ENCODE assay signal across 21 cellular contexts in the genomic region with DNA sequence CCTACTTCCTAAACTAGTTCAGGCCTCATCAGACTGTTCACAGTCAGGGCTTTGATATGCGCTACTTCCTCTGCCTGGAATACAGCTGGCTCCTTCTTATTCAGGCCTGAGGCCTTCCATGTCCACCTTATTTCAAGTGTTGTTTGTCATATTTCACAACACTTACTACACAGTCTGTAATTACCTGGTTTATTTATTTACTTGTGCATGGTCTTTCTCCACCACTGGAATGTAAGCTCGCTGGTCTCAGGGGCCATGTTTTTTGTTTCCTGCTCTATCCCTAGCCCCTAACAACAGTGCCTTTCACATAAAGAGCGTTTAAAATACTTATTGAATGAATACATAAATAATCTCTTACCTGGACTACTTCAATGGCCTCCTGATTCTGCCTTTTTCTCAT. TPM values are rescaled to one million over a fixed set of nuclear protein-coding genes. Genes with fewer than 3 reads are reported as not detected.
DNase-seq lines count a peak whose midpoint lies in the region; ATAC-seq and TF ChIP-seq lines count a peak whose summit lies in the region.
"Had no signal": no experiment of that assay in that cellular context is flagged by ENCODE, and none has a peak within 500 bp of the region (broad histone marks: within the 10 kb centered on the region; RNA-seq: fewer than 3 reads in every experiment).

No MANE protein-coding gene starts in this region.

- CTCF ChIA-PET in Calu3 (lab: Charles Lee): no interaction called here

- no peaks in the 10 kb centered on the region for H3K27me3 Mint-ChIP-seq in Calu3 (ENCODE audit: unreplicated experiment)
- H3K27me3 Mint-ChIP-seq: activated CD4-positive, alpha-beta T cell treated with anti-CD3 and anti-CD28 coated beads, Interleukin-2, amount 10 ng/mL, durations not matched to agents 7 days and 5 days; activated naive CD8-positive, alpha-beta T cell; activated T-helper 17 cell treated with anti-CD3 and anti-CD28 coated beads, Interleukin-2, amount 50 U/mL, for 72 hours; effector memory CD8-positive, alpha-beta T cell had no signal

- H3K27ac ChIP-seq in mesodermal cell (ENCODE audit: low read depth, low read length, severe bottlenecking): peak overlapping the region; percentile 16
- H3K27ac ChIP-seq: C4-2B, Peyer's patch, suprapubic skin had no signal

- 87 to 89% methylated on average over 1 to 2 of the region's 3 CpGs for WGBS in mesodermal cell (ENCODE audit: insufficient coverage in 2 of 2), 2 experiments

- intact Hi-C loops in Calu3 (cut with micrococcal nuclease; ENCODE audit: unreplicated experiment): no loop called here

- H3K4me3 ChIP-seq in epithelial cell of esophagus (ENCODE audit: low read length): no peak overlapping the region
- no peak overlapping the region for H3K4me3 ChIP-seq in mesodermal cell (ENCODE audit: extremely low read depth, insufficient read depth, low read length, poor library complexity, severe bottlenecking)
- no peak overlapping the region for H3K4me3 ChIP-seq in BE2C (ENCODE audit: low read depth, low read length)
- H3K4me3 ChIP-seq: Peyer's patch, suprapubic skin had no signal

- no peaks in the 10 kb centered on the region for H3K27me3 ChIP-seq in BE2C
- H3K27me3 ChIP-seq: Peyer's patch, suprapubic skin had no signal

- H3K36me3 ChIP-seq in mesodermal cell (ENCODE audit: control insufficient read depth, insufficient read depth, low read length): no peaks in the 10 kb centered on the region
- no peaks in the 10 kb centered on the region for H3K36me3 ChIP-seq in BE2C
- H3K36me3 ChIP-seq: Peyer's patch, suprapubic skin had no signal

- no peak for ATAC-seq in GM19463 (IDR thresholded peaks at IDR 0.05; ENCODE audit: unreplicated experiment)
- ATAC-seq: activated T-helper 17 cell treated with anti-CD3 and anti-CD28 coated beads, Interleukin-2, amount 50 U/mL, for 72 hours; effector memory CD8-positive, alpha-beta T cell; left colon had no signal

- BruUV-seq in Calu3 (replicated peaks; lab: Mats Ljungman, UMichigan): no TSS peak

- peaks cover 13% of the 10 kb centered on the region for H3K36me3 Mint-ChIP-seq in Calu3 (ENCODE audit: insufficient read depth, unreplicated experiment)

- H3K9me3 Mint-ChIP-seq in Calu3 (ENCODE audit: low read depth, unreplicated experiment): no peaks in the 10 kb centered on the region
- H3K9me3 Mint-ChIP-seq: activated CD4-positive, alpha-beta T cell treated with anti-CD3 and anti-CD28 coated beads, Interleukin-2, amount 10 ng/mL, durations not matched to agents 7 days and 5 days; activated T-helper 17 cell treated with anti-CD3 and anti-CD28 coated beads, Interleukin-2, amount 50 U/mL, for 72 hours; effector memory CD8-positive, alpha-beta T cell had no signal

- DNase-seq in Calu3 (no peak), HuH-7 (ENCODE audit: low spot score) (peak; percentile 70), epithelial cell of esophagus (ENCODE audit: low read depth) (peak; percentile 76), BE2C (no peak), hippocampal formation (lab: John Stamatoyannopoulos, UW) (no peak), superior temporal gyrus (ENCODE audit: extremely low spot score) (no peak)
- DNase-seq: ACHN; activated CD4-positive, alpha-beta T cell treated with anti-CD3 and anti-CD28 coated beads, Interleukin-2, amount 10 ng/mL, durations not matched to agents 7 days and 5 days; effector memory CD8-positive, alpha-beta T cell; Kasumi-1; left colon; midbrain; NCI-H1930; T-helper 1 cell had no signal

- H3K9me3 ChIP-seq in mesodermal cell (ENCODE audit: control insufficient read depth, low read length) (no peaks in the 10 kb centered on the region), BE2C (no peaks in the 10 kb centered on the region)
- H3K9me3 ChIP-seq: Peyer's patch, suprapubic skin had no signal

- no peak overlapping the region for H3K4me3 Mint-ChIP-seq in Calu3 (ENCODE audit: low read depth, unreplicated experiment)
- H3K4me3 Mint-ChIP-seq: activated CD4-positive, alpha-beta T cell treated with anti-CD3 and anti-CD28 coated beads, Interleukin-2, amount 10 ng/mL, durations not matched to agents 7 days and 5 days; activated naive CD8-positive, alpha-beta T cell; activated T-helper 17 cell treated with anti-CD3 and anti-CD28 coated beads, Interleukin-2, amount 50 U/mL, for 72 hours; effector memory CD8-positive, alpha-beta T cell had no signal

- peak overlapping the region; percentile 22 for H3K27ac Mint-ChIP-seq in Calu3 (ENCODE audit: unreplicated experiment)
- H3K27ac Mint-ChIP-seq: activated naive CD8-positive, alpha-beta T cell; activated T-helper 17 cell treated with anti-CD3 and anti-CD28 coated beads, Interleukin-2, amount 50 U/mL, for 72 hours had no signal

- peaks cover 10% of the 10 kb centered on the region for H3K4me1 ChIP-seq in mesodermal cell (ENCODE audit: control insufficient read depth, insufficient read depth, low read length, poor library complexity, severe bottlenecking)
- no peaks in the 10 kb centered on the region for H3K4me1 ChIP-seq in BE2C

- H3K4me1 Mint-ChIP-seq in Calu3 (ENCODE audit: low read depth, unreplicated experiment): peaks cover 10% of the 10 kb centered on the region

- TF ChIP-seq CTCF in Calu3 (IDR thresholded peaks at IDR 0.05; ENCODE audit: unreplicated experiment) (no peak), epithelial cell of esophagus (IDR thresholded peaks at IDR 0.05; ENCODE audit: insufficient read depth, low read depth, low read length, missing control alignments) (no peak), BE2C (IDR thresholded peaks at IDR 0.05; ENCODE audit: low read depth, low read length) (no peak)

RNA-seq across cellular contexts. Expression of gene SRSF4, which starts 4.6 kb away (rescaled TPM):
- 64.8 and 65.4 TPM in 2 replicates for total RNA-seq in Calu3 (2022)
- polyA plus RNA-seq in mesodermal cell (2013, experiment 1 of 2): 100 TPM
- polyA plus RNA-seq in mesodermal cell (2013, experiment 2 of 2): 99.0 TPM
- 78.8 TPM for polyA plus RNA-seq in BE2C (2012; ENCODE audit: insufficient read depth, insufficient read length, low read depth)

RNA-seq across cellular contexts. Expression of gene MECR, which starts 44.5 kb away (rescaled TPM):
- total RNA-seq in Calu3 (2022): 45.9 and 46.8 TPM in 2 replicates
- 34.0 TPM for polyA plus RNA-seq in mesodermal cell (2013, experiment 1 of 2)
- polyA plus RNA-seq in mesodermal cell (2013, experiment 2 of 2): 28.1 TPM
- polyA plus RNA-seq in BE2C (2012; ENCODE audit: insufficient read depth, insufficient read length, low read depth): 23.6 TPM

RNA-seq across cellular contexts. Expression of gene PTPRU, which starts 50.1 kb away (rescaled TPM):
- 37.9 and 54.5 TPM in 2 replicates for total RNA-seq in Calu3 (2022)
- polyA plus RNA-seq in mesodermal cell (2013, experiment 1 of 2): 42.9 TPM
- 30.9 TPM for polyA plus RNA-seq in mesodermal cell (2013, experiment 2 of 2)
- polyA plus RNA-seq in BE2C (2012; ENCODE audit: insufficient read depth, insufficient read length, low read depth): 23.9 TPM

Comparison
In these comparisons a context has a peak if more than half of its experiments do, and no peak if none do; other contexts are left out.
1. DNase-seq: peak in HuH-7 (single experiment) and epithelial cell of esophagus (single experiment); none in Calu3 (single experiment), BE2C (single experiment), hippocampal formation (0 of 2) and superior temporal gyrus (single experiment).